Comparison of ENCODE assay signal across 31 cellular contexts in genomic region chr9:17425379-17425778, GRCh38.
"Had no signal": no experiment of that assay in that cellular context is flagged by ENCODE, and none has a peak within 500 bp of the region (broad histone marks: within the 10 kb centered on the region; RNA-seq: fewer than 3 reads in every experiment).

No MANE protein-coding gene starts in this region.

- H3K36me3 Mint-ChIP-seq: activated naive CD4-positive, alpha-beta T cell treated with anti-CD3 and anti-CD28 coated beads, Interleukin-2, amount 50 U/mL, for 24 hours; activated naive CD8-positive, alpha-beta T cell treated with anti-CD3 and anti-CD28 coated beads, Interleukin-2, amount 10 ng/mL, durations not matched to agents 7 days and 5 days; WTC11 had no signal

- ATAC-seq: activated CD4-positive, alpha-beta T cell treated with anti-CD3 and anti-CD28 coated beads for 36 hours; activated CD4-positive, CD25-positive, alpha-beta regulatory T cell treated with anti-CD3 and anti-CD28 coated beads, Interleukin-2, amount 50 U/mL, for 24 hours; activated CD8-positive, alpha-beta T cell treated with anti-CD3 and anti-CD28 coated beads, Interleukin-2, amount 10 ng/mL, durations not matched to agents 7 days and 5 days; Right ventricle myocardium inferior; SK-N-SH treated with all-trans-retinoic acid at 6 μM for 48 hours; WTC11 had no signal

- H3K27me3 Mint-ChIP-seq: activated CD4-positive, alpha-beta T cell treated with anti-CD3 and anti-CD28 coated beads for 36 hours; activated CD4-positive, alpha-beta T cell treated with anti-CD3 and anti-CD28 coated beads, Interleukin-2, amount 10 ng/mL, durations not matched to agents 7 days and 5 days; activated naive CD4-positive, alpha-beta T cell treated with anti-CD3 and anti-CD28 coated beads, Interleukin-2, amount 50 U/mL, for 24 hours; activated naive CD8-positive, alpha-beta T cell treated with anti-CD3 and anti-CD28 coated beads, Interleukin-2, amount 10 ng/mL, durations not matched to agents 7 days and 5 days; activated T-cell treated with anti-CD3 and anti-CD28 coated beads, Interleukin-2, amount 50 U/mL, for 24 hours; central memory CD8-positive, alpha-beta T cell had no signal

- H3K4me3 Mint-ChIP-seq: activated CD4-positive, alpha-beta T cell treated with anti-CD3 and anti-CD28 coated beads for 36 hours; activated CD4-positive, alpha-beta T cell treated with anti-CD3 and anti-CD28 coated beads, Interleukin-2, amount 10 ng/mL, durations not matched to agents 7 days and 5 days; activated CD8-positive, alpha-beta T cell treated with anti-CD3 and anti-CD28 coated beads, Interleukin-2, amount 10 ng/mL, durations not matched to agents 7 days and 5 days; activated naive CD4-positive, alpha-beta T cell treated with anti-CD3 and anti-CD28 coated beads, Interleukin-2, amount 50 U/mL, for 24 hours; activated naive CD8-positive, alpha-beta T cell treated with anti-CD3 and anti-CD28 coated beads, Interleukin-2, amount 10 ng/mL, durations not matched to agents 7 days and 5 days; activated T-cell treated with anti-CD3 and anti-CD28 coated beads, Interleukin-2, amount 50 U/mL, for 24 hours; central memory CD8-positive, alpha-beta T cell; T-helper 1 cell treated with Interleukin-12 subunit alpha and Interleukin-12 subunit beta and Interleukin-4 antibody, amounts not matched to agents 30 μg/mL and 1 μg/mL, for 36 hours; T-helper 2 cell treated with Interferon-gamma antibody and Interleukin-4, amounts not matched to agents 5 μg/mL and 100 μg/mL, for 36 hours; WTC11 had no signal

- H3K9me3 ChIP-seq: ascending aorta, MG63 had no signal

- DNase-seq: activated CD4-positive, alpha-beta T cell treated with anti-CD3 and anti-CD28 coated beads for 36 hours; activated CD4-positive, alpha-beta T cell treated with anti-CD3 and anti-CD28 coated beads, Interleukin-2, amount 10 ng/mL, durations not matched to agents 7 days and 5 days; activated CD4-positive, alpha-beta T cell treated with anti-CD3 and anti-CD28 coated beads, Interleukin-2, amount 50 U/mL, for 48 hours; activated CD8-positive, alpha-beta T cell treated with anti-CD3 and anti-CD28 coated beads, Interleukin-2, amount 10 ng/mL, durations not matched to agents 7 days and 5 days; activated gamma-delta T cell; activated naive CD4-positive, alpha-beta T cell treated with Interleukin-2 at 50 U/mL for 16 hours; activated naive CD8-positive, alpha-beta T cell treated with anti-CD3 and anti-CD28 coated beads, Interleukin-2, amount 10 ng/mL, durations not matched to agents 7 days and 5 days; activated T-cell treated with anti-CD3 and anti-CD28 coated beads, Interleukin-2, amount 50 U/mL, for 24 hours; amygdala; Kasumi-1; MG63; NCI-H1092; NCI-H1436 treated with DMSO at 0.1 percent for 48 hours; NCI-H1694 treated with DMSO at 0.1 percent for 48 hours; NCI-H2029; NCI-H345; NCI-H524 treated with DMSO at 0.1 percent for 48 hours; PC-9; SIG-M5 had no signal

- H3K4me3 ChIP-seq: ascending aorta, cardiac muscle cell, MG63, PC-9 had no signal

- H3K36me3 ChIP-seq: cardiac muscle cell, MG63 had no signal

- H3K4me1 ChIP-seq: ascending aorta had no signal

- H3K9me3 Mint-ChIP-seq: activated CD4-positive, alpha-beta T cell treated with anti-CD3 and anti-CD28 coated beads, Interleukin-2, amount 10 ng/mL, durations not matched to agents 7 days and 5 days; activated naive CD4-positive, alpha-beta T cell treated with anti-CD3 and anti-CD28 coated beads, Interleukin-2, amount 50 U/mL, for 24 hours; activated naive CD8-positive, alpha-beta T cell treated with anti-CD3 and anti-CD28 coated beads, Interleukin-2, amount 10 ng/mL, durations not matched to agents 7 days and 5 days; activated T-cell treated with anti-CD3 and anti-CD28 coated beads, Interleukin-2, amount 50 U/mL, for 24 hours; activated T-helper 2 cell treated with anti-CD3 and anti-CD28 coated beads, Interferon-gamma antibody, Interleukin-2, Interleukin-4, amounts not matched to agents 10 μg/mL and 5 μg/mL and 100 μg/mL, durations not matched to agents 14 hours and 24 hours and 36 hours; T-helper 1 cell treated with Interleukin-12 subunit alpha and Interleukin-12 subunit beta and Interleukin-4 antibody, amounts not matched to agents 30 μg/mL and 1 μg/mL, for 36 hours; T-helper 2 cell treated with Interferon-gamma antibody and Interleukin-4, amounts not matched to agents 5 μg/mL and 100 μg/mL, for 36 hours had no signal

- H3K27me3 ChIP-seq: ascending aorta, cardiac muscle cell, MG63 had no signal

- H3K4me1 Mint-ChIP-seq: activated CD4-positive, alpha-beta T cell treated with anti-CD3 and anti-CD28 coated beads for 36 hours; activated CD4-positive, alpha-beta T cell treated with anti-CD3 and anti-CD28 coated beads, Interleukin-2, amount 10 ng/mL, durations not matched to agents 7 days and 5 days; activated naive CD4-positive, alpha-beta T cell treated with anti-CD3 and anti-CD28 coated beads, Interleukin-2, amount 50 U/mL, for 24 hours; activated naive CD8-positive, alpha-beta T cell treated with anti-CD3 and anti-CD28 coated beads, Interleukin-2, amount 10 ng/mL, durations not matched to agents 7 days and 5 days; central memory CD8-positive, alpha-beta T cell had no signal

- H3K27ac Mint-ChIP-seq: activated CD4-positive, alpha-beta T cell treated with anti-CD3 and anti-CD28 coated beads for 36 hours; activated CD4-positive, alpha-beta T cell treated with anti-CD3 and anti-CD28 coated beads, Interleukin-2, amount 10 ng/mL, durations not matched to agents 7 days and 5 days; activated CD8-positive, alpha-beta T cell treated with anti-CD3 and anti-CD28 coated beads, Interleukin-2, amount 10 ng/mL, durations not matched to agents 7 days and 5 days; activated naive CD4-positive, alpha-beta T cell treated with anti-CD3 and anti-CD28 coated beads, Interleukin-2, amount 50 U/mL, for 24 hours; activated naive CD8-positive, alpha-beta T cell treated with anti-CD3 and anti-CD28 coated beads, Interleukin-2, amount 10 ng/mL, durations not matched to agents 7 days and 5 days; activated T-cell treated with anti-CD3 and anti-CD28 coated beads, Interleukin-2, amount 50 U/mL, for 24 hours; activated T-helper 2 cell treated with anti-CD3 and anti-CD28 coated beads, Interferon-gamma antibody, Interleukin-2, Interleukin-4, amounts not matched to agents 10 μg/mL and 5 μg/mL and 100 μg/mL, durations not matched to agents 14 hours and 24 hours and 36 hours; T-helper 1 cell treated with Interleukin-12 subunit alpha and Interleukin-12 subunit beta and Interleukin-4 antibody, amounts not matched to agents 30 μg/mL and 1 μg/mL, for 36 hours; T-helper 2 cell treated with Interferon-gamma antibody and Interleukin-4, amounts not matched to agents 5 μg/mL and 100 μg/mL, for 36 hours; WTC11 had no signal

- H3K27ac ChIP-seq: ascending aorta, cardiac muscle cell, PC-9, RWPE1 had no signal
